Comparison of ENCODE assay signal across 16 cellular contexts in the genomic region with DNA sequence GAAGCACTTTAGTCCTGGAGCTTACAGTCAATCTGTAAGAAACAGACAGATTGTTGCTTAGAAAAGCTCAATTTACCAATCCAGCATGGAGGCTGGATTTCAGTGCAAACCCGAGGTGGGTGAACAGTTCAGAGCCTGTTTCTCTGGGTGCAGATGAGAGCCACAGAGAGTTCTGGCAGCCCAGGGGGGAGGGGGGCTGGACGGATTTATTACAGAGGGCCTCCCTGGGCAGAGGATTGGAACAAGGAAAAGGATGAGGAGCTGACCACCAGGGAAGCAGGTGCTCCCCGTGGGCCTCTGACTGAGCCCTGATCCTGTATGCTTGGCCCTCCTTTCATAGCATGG. TPM values are rescaled to one million over a fixed set of nuclear protein-coding genes. Genes with fewer than 3 reads are reported as not detected.
DNase-seq lines count a peak whose midpoint lies in the region; ATAC-seq and TF ChIP-seq lines count a peak whose summit lies in the region.
"Had no signal": no experiment of that assay in that cellular context is flagged by ENCODE, and none has a peak within 500 bp of the region (broad histone marks: within the 10 kb centered on the region; RNA-seq: fewer than 3 reads in every experiment).

No MANE protein-coding gene starts in this region.

- intact Hi-C loops in CD8-positive, alpha-beta T cell (cut with DNase I, micrococcal nuclease): loop anchor here (1.0 to 2.0 kb wide), 2 partner anchors 11 to 109 kb away; a partner anchor contains a TSS
- intact Hi-C loops in naive thymus-derived CD4-positive, alpha-beta T cell (cut with micrococcal nuclease): loop anchor here (1.0 to 10.0 kb wide), 5 partner anchors 10 to 183 kb away; a partner anchor contains a TSS
- intact Hi-C loops in Caco-2 (cut with micrococcal nuclease; ENCODE audit: unreplicated experiment): no loop called here

- no peak for ATAC-seq in CD8-positive, alpha-beta T cell
- peak; percentile 24 for ATAC-seq in activated CD8-positive, alpha-beta T cell treated with anti-CD3 and anti-CD28 coated beads, Interleukin-2, amount 10 ng/mL, durations not matched to agents 7 days and 5 days
- ATAC-seq in naive thymus-derived CD4-positive, alpha-beta T cell: no peak

- H3K4me3 ChIP-seq in BLaER1 (no peak overlapping the region), Caco-2 (ENCODE audit: low read depth, low read length) (no peak overlapping the region), SJCRH30 (no peak overlapping the region)
- H3K4me3 ChIP-seq in CD8-positive, alpha-beta T cell (ENCODE audit: low read depth, low read length): peak overlapping the region; percentile 28
- H3K4me3 ChIP-seq in naive thymus-derived CD4-positive, alpha-beta T cell (ENCODE audit: low read length): peak overlapping the region; percentile 34
- H3K4me3 ChIP-seq: heart left ventricle, suprapubic skin had no signal

- no peaks in the 10 kb centered on the region for H3K36me3 Mint-ChIP-seq in CD8-positive, alpha-beta T cell
- H3K36me3 Mint-ChIP-seq in activated CD8-positive, alpha-beta T cell treated with anti-CD3 and anti-CD28 coated beads, Interleukin-2, amount 10 ng/mL, durations not matched to agents 7 days and 5 days (ENCODE audit: low read depth): no peaks in the 10 kb centered on the region
- peaks cover 0 to 7% (median 0%) of the 10 kb centered on the region in 5 donors for H3K36me3 Mint-ChIP-seq in naive thymus-derived CD4-positive, alpha-beta T cell
- H3K36me3 Mint-ChIP-seq in Caco-2 (ENCODE audit: insufficient read depth, unreplicated experiment): peaks cover 4% of the 10 kb centered on the region

- no peak overlapping the region for H3K27ac ChIP-seq in BLaER1
- peak overlapping the region; percentile 1 for H3K27ac ChIP-seq in CD8-positive, alpha-beta T cell (ENCODE audit: low read depth, low read length)
- peak overlapping the region; percentile 28 for H3K27ac ChIP-seq in naive thymus-derived CD4-positive, alpha-beta T cell (ENCODE audit: low read depth, low read length)
- H3K27ac ChIP-seq in SJCRH30: no peak overlapping the region
- H3K27ac ChIP-seq in substantia nigra (ENCODE audit: low read depth, low read length, poor library complexity, severe bottlenecking): no peak overlapping the region
- H3K27ac ChIP-seq: suprapubic skin had no signal

- H3K36me3 ChIP-seq in BLaER1: no peaks in the 10 kb centered on the region
- H3K36me3 ChIP-seq in CD8-positive, alpha-beta T cell (ENCODE audit: insufficient read depth, low read length): no peaks in the 10 kb centered on the region
- H3K36me3 ChIP-seq in naive thymus-derived CD4-positive, alpha-beta T cell (ENCODE audit: control insufficient read depth in 2 of 3, insufficient read depth in 3 of 3, low read length in 3 of 3): no peaks in the 10 kb centered on the region
- no peaks in the 10 kb centered on the region for H3K36me3 ChIP-seq in Caco-2 (ENCODE audit: control insufficient read depth, insufficient read depth, low read length)
- H3K36me3 ChIP-seq in SJCRH30: no peaks in the 10 kb centered on the region
- H3K36me3 ChIP-seq: heart left ventricle, suprapubic skin had no signal

- H3K4me2 ChIP-seq in BLaER1: 0 out of 2 replicates have a peak overlapping the region, but pooled peaks have one; percentile 87

- H4K20me1 ChIP-seq in BLaER1: no peaks in the 10 kb centered on the region

- H3K9ac ChIP-seq in BLaER1: no peak overlapping the region

- peaks cover 76% of the 10 kb centered on the region for H3K4me1 ChIP-seq in BLaER1
- peaks cover 68% of the 10 kb centered on the region for H3K4me1 ChIP-seq in CD8-positive, alpha-beta T cell (ENCODE audit: insufficient read depth, low read length)
- H3K4me1 ChIP-seq in naive thymus-derived CD4-positive, alpha-beta T cell (ENCODE audit: control insufficient read depth in 2 of 2, insufficient read depth in 2 of 2, low read length in 2 of 2): peaks cover 45 to 64% of the 10 kb centered on the region in 2 donors
- no peaks in the 10 kb centered on the region for H3K4me1 ChIP-seq in Caco-2
- peaks cover 34% of the 10 kb centered on the region for H3K4me1 ChIP-seq in SJCRH30

- no peaks in the 10 kb centered on the region for H3K27me3 ChIP-seq in BLaER1
- no peaks in the 10 kb centered on the region for H3K27me3 ChIP-seq in CD8-positive, alpha-beta T cell (ENCODE audit: insufficient read depth, low read length)
- H3K27me3 ChIP-seq in naive thymus-derived CD4-positive, alpha-beta T cell (ENCODE audit: control insufficient read depth in 2 of 2, insufficient read depth in 2 of 2, low read length in 2 of 2): no peaks in the 10 kb centered on the region
- no peaks in the 10 kb centered on the region for H3K27me3 ChIP-seq in Caco-2 (replicated peaks; ENCODE audit: control insufficient read depth, insufficient read depth, low read length)
- H3K27me3 ChIP-seq in SJCRH30: no peaks in the 10 kb centered on the region
- H3K27me3 ChIP-seq: heart left ventricle, suprapubic skin had no signal

- H3K4me1 Mint-ChIP-seq in CD8-positive, alpha-beta T cell (ENCODE audit: low read depth): peaks cover 69% of the 10 kb centered on the region
- peaks cover 91% of the 10 kb centered on the region for H3K4me1 Mint-ChIP-seq in activated CD8-positive, alpha-beta T cell treated with anti-CD3 and anti-CD28 coated beads, Interleukin-2, amount 10 ng/mL, durations not matched to agents 7 days and 5 days (ENCODE audit: low read depth)
- H3K4me1 Mint-ChIP-seq in naive thymus-derived CD4-positive, alpha-beta T cell: peaks cover 54 to 87% (median 79%) of the 10 kb centered on the region in 7 donors
- H3K4me1 Mint-ChIP-seq in Caco-2 (ENCODE audit: low read depth, unreplicated experiment): no peaks in the 10 kb centered on the region

- no peaks in the 10 kb centered on the region for H3K27me3 Mint-ChIP-seq in CD8-positive, alpha-beta T cell (ENCODE audit: low read depth)
- H3K27me3 Mint-ChIP-seq in activated CD8-positive, alpha-beta T cell treated with anti-CD3 and anti-CD28 coated beads, Interleukin-2, amount 10 ng/mL, durations not matched to agents 7 days and 5 days (ENCODE audit: low read depth): no peaks in the 10 kb centered on the region
- no peaks in the 10 kb centered on the region for H3K27me3 Mint-ChIP-seq in naive thymus-derived CD4-positive, alpha-beta T cell
- no peaks in the 10 kb centered on the region for H3K27me3 Mint-ChIP-seq in Caco-2 (ENCODE audit: insufficient read depth, unreplicated experiment)

- peak overlapping the region; percentile 73 for H3K4me3 Mint-ChIP-seq in CD8-positive, alpha-beta T cell
- peak overlapping the region; percentile 63 for H3K4me3 Mint-ChIP-seq in activated CD8-positive, alpha-beta T cell treated with anti-CD3 and anti-CD28 coated beads, Interleukin-2, amount 10 ng/mL, durations not matched to agents 7 days and 5 days
- H3K4me3 Mint-ChIP-seq in naive thymus-derived CD4-positive, alpha-beta T cell: peak overlapping the region; percentile 62 to 85 (median 79)
- H3K4me3 Mint-ChIP-seq in Caco-2 (ENCODE audit: unreplicated experiment): no peak overlapping the region

- TF ChIP-seq CTCF in CD8-positive, alpha-beta T cell (IDR thresholded peaks at IDR 0.05): no peak
- no peak for TF ChIP-seq CTCF in Caco-2 (IDR thresholded peaks at IDR 0.05; ENCODE audit: insufficient read depth in 1 of 2, low read depth in 1 of 2, low read length in 1 of 2, severe bottlenecking in 1 of 2, unreplicated experiment in 1 of 2)

- POLR2A ChIA-PET in CD8-positive, alpha-beta T cell (lab: Charles Lee): interaction anchor here (1.0 to 2.0 kb wide), 7 partner anchors 9 to 183 kb away, joined by 3 to 10 read pairs (median 4); a partner anchor contains a TSS
- POLR2A ChIA-PET in activated CD8-positive, alpha-beta T cell treated with anti-CD3 and anti-CD28 coated beads, Interleukin-2, amount 10 ng/mL, durations not matched to agents 7 days and 5 days (lab: Charles Lee): interaction anchor here (0.5 to 3.6 kb wide), 9 partner anchors 10 to 313 kb away, joined by 3 to 36 read pairs (median 3); a partner anchor contains a TSS
- POLR2A ChIA-PET in naive thymus-derived CD4-positive, alpha-beta T cell (lab: Charles Lee): interaction anchor here (0.6 to 4.5 kb wide), 4 partner anchors 11 to 225 kb away, joined by 3 to 37 read pairs (median 3); a partner anchor contains a TSS
- POLR2A ChIA-PET in Caco-2 (lab: Charles Lee): no interaction called here

- CTCF ChIA-PET in CD8-positive, alpha-beta T cell (lab: Charles Lee): interaction anchor here (0.7 to 2.9 kb wide), 8 partner anchors 10 to 690 kb away, joined by 3 to 30 read pairs (median 4); a partner anchor contains a TSS
- CTCF ChIA-PET in activated CD8-positive, alpha-beta T cell treated with anti-CD3 and anti-CD28 coated beads, Interleukin-2, amount 10 ng/mL, durations not matched to agents 7 days and 5 days (lab: Charles Lee): interaction anchor here (1.2 to 7.2 kb wide), 9 partner anchors 11 to 228 kb away, joined by 3 to 96 read pairs (median 6); a partner anchor contains a TSS
- CTCF ChIA-PET in naive thymus-derived CD4-positive, alpha-beta T cell (lab: Charles Lee): interaction anchor here (0.9 to 4.8 kb wide), 6 partner anchors 11 to 404 kb away, joined by 3 to 35 read pairs (median 6); a partner anchor contains a TSS
- CTCF ChIA-PET in Caco-2 (lab: Charles Lee): interaction anchor here (0.8 kb wide), 1 partner anchor 182 kb away, joined by 3 read pairs; a partner anchor contains a TSS

- no peak for DNase-seq in CD8-positive, alpha-beta T cell
- peak; percentile 49 for DNase-seq in activated CD8-positive, alpha-beta T cell treated with anti-CD3 and anti-CD28 coated beads, Interleukin-2, amount 10 ng/mL, durations not matched to agents 7 days and 5 days
- peak in 1 of 9 donors; percentile 11 for DNase-seq in naive thymus-derived CD4-positive, alpha-beta T cell
- no peak for DNase-seq in Caco-2
- DNase-seq in SJCRH30: no peak
- no peak for DNase-seq in substantia nigra (lab: John Stamatoyannopoulos, UW)
- DNase-seq: mesenchymal stem cell, NCI-H1694 treated with DMSO at 0.1 percent for 48 hours, NCI-H510A treated with DMSO at 0.1 percent for 48 hours, retina had no signal

- BruUV-seq in Caco-2 (replicated peaks; lab: Mats Ljungman, UMichigan): no TSS peak

- H3K9me3 Mint-ChIP-seq in CD8-positive, alpha-beta T cell: no peaks in the 10 kb centered on the region
- no peaks in the 10 kb centered on the region for H3K9me3 Mint-ChIP-seq in activated CD8-positive, alpha-beta T cell treated with anti-CD3 and anti-CD28 coated beads, Interleukin-2, amount 10 ng/mL, durations not matched to agents 7 days and 5 days (ENCODE audit: insufficient read depth)
- peaks cover 0 to 3% (median 0%) of the 10 kb centered on the region in 11 donors for H3K9me3 Mint-ChIP-seq in naive thymus-derived CD4-positive, alpha-beta T cell
- no peaks in the 10 kb centered on the region for H3K9me3 Mint-ChIP-seq in Caco-2 (ENCODE audit: unreplicated experiment)

- H3K9me3 ChIP-seq in BLaER1 (no peaks in the 10 kb centered on the region), Caco-2 (no peaks in the 10 kb centered on the region), SJCRH30 (replicated peaks) (no peaks in the 10 kb centered on the region; the same call in 1 of the 2 replicates)
- H3K9me3 ChIP-seq in CD8-positive, alpha-beta T cell (ENCODE audit: low read length): no peaks in the 10 kb centered on the region
- no peaks in the 10 kb centered on the region for H3K9me3 ChIP-seq in naive thymus-derived CD4-positive, alpha-beta T cell (ENCODE audit: control insufficient read depth in 2 of 3, low read length in 3 of 3)
- H3K9me3 ChIP-seq: heart left ventricle, suprapubic skin had no signal

- H3K27ac Mint-ChIP-seq in CD8-positive, alpha-beta T cell: peak overlapping the region; percentile 85
- H3K27ac Mint-ChIP-seq in activated CD8-positive, alpha-beta T cell treated with anti-CD3 and anti-CD28 coated beads, Interleukin-2, amount 10 ng/mL, durations not matched to agents 7 days and 5 days: peak overlapping the region; percentile 95
- H3K27ac Mint-ChIP-seq in naive thymus-derived CD4-positive, alpha-beta T cell: peak overlapping the region; percentile 84 to 98 (median 94)
- no peak overlapping the region for H3K27ac Mint-ChIP-seq in Caco-2 (ENCODE audit: unreplicated experiment)

RNA-seq across cellular contexts. Expression of a gene that starts 38.0 kb away (rescaled TPM):
- total RNA-seq in CD8-positive, alpha-beta T cell: not detected
- total RNA-seq in activated CD8-positive, alpha-beta T cell treated with anti-CD3 and anti-CD28 coated beads, Interleukin-2, amount 10 ng/mL, durations not matched to agents 7 days and 5 days: not detected
- total RNA-seq in naive thymus-derived CD4-positive, alpha-beta T cell: not detected
- not detected for polyA plus RNA-seq in naive thymus-derived CD4-positive, alpha-beta T cell
- 15.3 and 18.5 TPM in 2 replicates for total RNA-seq in Caco-2 (2022)
- not detected in 2 replicates for total RNA-seq in SJCRH30 (2014; rRNA removed; shearing (Covaris generic))
- total RNA-seq: bronchial epithelial cell, OCI-LY7, suprapubic skin had no signal
- polyA plus RNA-seq: keratinocyte had no signal

Comparison
In these comparisons a context has a peak if more than half of its experiments do, and no peak if none do; other contexts are left out.
1. H3K27ac ChIP-seq: peak in CD8-positive, alpha-beta T cell (single experiment) and naive thymus-derived CD4-positive, alpha-beta T cell (single experiment); none in BLaER1 (single experiment), SJCRH30 (single experiment) and substantia nigra (single experiment).
2. H3K4me3 ChIP-seq: peak in CD8-positive, alpha-beta T cell (single experiment) and naive thymus-derived CD4-positive, alpha-beta T cell (single experiment); none in BLaER1 (single experiment), Caco-2 (single experiment) and SJCRH30 (single experiment).
3. RNA of a gene that starts 38.0 kb away (total RNA-seq): 15.3 to 18.5 TPM in Caco-2; not detected in CD8-positive, alpha-beta T cell, not detected in activated CD8-positive, alpha-beta T cell treated with anti-CD3 and anti-CD28 coated beads, Interleukin-2, amount 10 ng/mL, durations not matched to agents 7 days and 5 days, not detected in naive thymus-derived CD4-positive, alpha-beta T cell and not detected in SJCRH30; every median in the first group is over 10 times any median in the second.